ENCODE assay signal across 1 cellular context in genomic region chr14:23365353-23366162, GRCh38.
TF ChIP-seq lines count a peak whose summit lies in the region.

No MANE protein-coding gene starts in this region.

TF ChIP-seq in WTC11, 78 proteins besides CTCF, POLR2A, EP300 and RAD21 (continued from another document):
- TF ChIP-seq E2F5 (CRISPR knock-in tag; IDR thresholded peaks at IDR 0.05) (no peak), TCF7 (CRISPR knock-in tag; IDR thresholded peaks at IDR 0.05; ENCODE audit: low read depth) (peak; percentile 32; the same call in 1 of the 2 replicates), FOXP4 (CRISPR knock-in tag; IDR thresholded peaks at IDR 0.05) (peak; percentile 43; the same call in 1 of the 2 replicates), FOXP1 (CRISPR knock-in tag; IDR thresholded peaks at IDR 0.05; ENCODE audit: borderline replicate concordance) (no peak; the same call in 1 of the 2 replicates), JUN (CRISPR knock-in tag; IDR thresholded peaks at IDR 0.05) (peak; percentile 56; the same call in 1 of the 2 replicates), AR (CRISPR knock-in tag; IDR thresholded peaks at IDR 0.05) (no peak), RELA (CRISPR knock-in tag; IDR thresholded peaks at IDR 0.05; ENCODE audit: borderline replicate concordance) (peak; percentile 54; the same call in 1 of the 2 replicates), NFYB (CRISPR knock-in tag; conservative IDR thresholded peaks at IDR 0.05; ENCODE audit: low read depth) (no peak), ZNF532 (CRISPR knock-in tag; IDR thresholded peaks at IDR 0.05; ENCODE audit: borderline replicate concordance) (no peak), SMAD4 (CRISPR knock-in tag; IDR thresholded peaks at IDR 0.05) (no peak), ESRRA (CRISPR knock-in tag; IDR thresholded peaks at IDR 0.05; ENCODE audit: borderline replicate concordance) (0 out of 2 replicates have a peak, but pooled peaks have one; percentile 41), MYBL2 (CRISPR knock-in tag; IDR thresholded peaks at IDR 0.05) (peak; percentile 57; the same call in 1 of the 2 replicates), TEAD4 (CRISPR knock-in tag; IDR thresholded peaks at IDR 0.05) (no peak), FOXJ3 (CRISPR knock-in tag; IDR thresholded peaks at IDR 0.05; ENCODE audit: borderline replicate concordance) (no peak), OVOL2 (CRISPR knock-in tag; IDR thresholded peaks at IDR 0.05; ENCODE audit: borderline replicate concordance) (no peak), HMGA2 (CRISPR knock-in tag; IDR thresholded peaks at IDR 0.05) (no peak), E2F4 (CRISPR knock-in tag; IDR thresholded peaks at IDR 0.05; ENCODE audit: borderline replicate concordance, low read depth) (0 out of 2 replicates have a peak, but pooled peaks have one; percentile 40), ZNF512 (CRISPR knock-in tag; IDR thresholded peaks at IDR 0.05; ENCODE audit: borderline replicate concordance) (0 out of 2 replicates have a peak, but pooled peaks have one; percentile 28), KAT7 (CRISPR knock-in tag; IDR thresholded peaks at IDR 0.05; ENCODE audit: borderline replicate concordance) (0 out of 2 replicates have a peak, but pooled peaks have one; percentile 92), SP1 (CRISPR knock-in tag; conservative IDR thresholded peaks at IDR 0.05) (peak; percentile 29; the same call in 1 of the 2 replicates), GABPB1 (CRISPR knock-in tag; IDR thresholded peaks at IDR 0.05) (no peak)
- TF ChIP-seq, protein P1, sequence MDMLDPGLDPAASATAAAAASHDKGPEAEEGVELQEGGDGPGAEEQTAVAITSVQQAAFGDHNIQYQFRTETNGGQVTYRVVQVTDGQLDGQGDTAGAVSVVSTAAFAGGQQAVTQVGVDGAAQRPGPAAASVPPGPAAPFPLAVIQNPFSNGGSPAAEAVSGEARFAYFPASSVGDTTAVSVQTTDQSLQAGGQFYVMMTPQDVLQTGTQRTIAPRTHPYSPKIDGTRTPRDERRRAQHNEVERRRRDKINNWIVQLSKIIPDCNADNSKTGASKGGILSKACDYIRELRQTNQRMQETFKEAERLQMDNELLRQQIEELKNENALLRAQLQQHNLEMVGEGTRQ (CRISPR knock-in tag; IDR thresholded peaks at IDR 0.05), result no peak
- TF ChIP-seq, protein P2, sequence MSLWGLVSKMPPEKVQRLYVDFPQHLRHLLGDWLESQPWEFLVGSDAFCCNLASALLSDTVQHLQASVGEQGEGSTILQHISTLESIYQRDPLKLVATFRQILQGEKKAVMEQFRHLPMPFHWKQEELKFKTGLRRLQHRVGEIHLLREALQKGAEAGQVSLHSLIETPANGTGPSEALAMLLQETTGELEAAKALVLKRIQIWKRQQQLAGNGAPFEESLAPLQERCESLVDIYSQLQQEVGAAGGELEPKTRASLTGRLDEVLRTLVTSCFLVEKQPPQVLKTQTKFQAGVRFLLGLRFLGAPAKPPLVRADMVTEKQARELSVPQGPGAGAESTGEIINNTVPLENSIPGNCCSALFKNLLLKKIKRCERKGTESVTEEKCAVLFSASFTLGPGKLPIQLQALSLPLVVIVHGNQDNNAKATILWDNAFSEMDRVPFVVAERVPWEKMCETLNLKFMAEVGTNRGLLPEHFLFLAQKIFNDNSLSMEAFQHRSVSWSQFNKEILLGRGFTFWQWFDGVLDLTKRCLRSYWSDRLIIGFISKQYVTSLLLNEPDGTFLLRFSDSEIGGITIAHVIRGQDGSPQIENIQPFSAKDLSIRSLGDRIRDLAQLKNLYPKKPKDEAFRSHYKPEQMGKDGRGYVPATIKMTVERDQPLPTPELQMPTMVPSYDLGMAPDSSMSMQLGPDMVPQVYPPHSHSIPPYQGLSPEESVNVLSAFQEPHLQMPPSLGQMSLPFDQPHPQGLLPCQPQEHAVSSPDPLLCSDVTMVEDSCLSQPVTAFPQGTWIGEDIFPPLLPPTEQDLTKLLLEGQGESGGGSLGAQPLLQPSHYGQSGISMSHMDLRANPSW (CRISPR knock-in tag; conservative IDR thresholded peaks at IDR 0.05; ENCODE audit: low read depth), result no peak
- TF ChIP-seq, protein P3, sequence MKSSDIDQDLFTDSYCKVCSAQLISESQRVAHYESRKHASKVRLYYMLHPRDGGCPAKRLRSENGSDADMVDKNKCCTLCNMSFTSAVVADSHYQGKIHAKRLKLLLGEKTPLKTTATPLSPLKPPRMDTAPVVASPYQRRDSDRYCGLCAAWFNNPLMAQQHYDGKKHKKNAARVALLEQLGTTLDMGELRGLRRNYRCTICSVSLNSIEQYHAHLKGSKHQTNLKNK (CRISPR knock-in tag; IDR thresholded peaks at IDR 0.05), result no peak
- TF ChIP-seq, protein P4, sequence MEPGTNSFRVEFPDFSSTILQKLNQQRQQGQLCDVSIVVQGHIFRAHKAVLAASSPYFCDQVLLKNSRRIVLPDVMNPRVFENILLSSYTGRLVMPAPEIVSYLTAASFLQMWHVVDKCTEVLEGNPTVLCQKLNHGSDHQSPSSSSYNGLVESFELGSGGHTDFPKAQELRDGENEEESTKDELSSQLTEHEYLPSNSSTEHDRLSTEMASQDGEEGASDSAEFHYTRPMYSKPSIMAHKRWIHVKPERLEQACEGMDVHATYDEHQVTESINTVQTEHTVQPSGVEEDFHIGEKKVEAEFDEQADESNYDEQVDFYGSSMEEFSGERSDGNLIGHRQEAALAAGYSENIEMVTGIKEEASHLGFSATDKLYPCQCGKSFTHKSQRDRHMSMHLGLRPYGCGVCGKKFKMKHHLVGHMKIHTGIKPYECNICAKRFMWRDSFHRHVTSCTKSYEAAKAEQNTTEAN (CRISPR knock-in tag; IDR thresholded peaks at IDR 0.05), result peak; percentile 61; the same call in 1 of the 2 replicates
- TF ChIP-seq, protein P5, sequence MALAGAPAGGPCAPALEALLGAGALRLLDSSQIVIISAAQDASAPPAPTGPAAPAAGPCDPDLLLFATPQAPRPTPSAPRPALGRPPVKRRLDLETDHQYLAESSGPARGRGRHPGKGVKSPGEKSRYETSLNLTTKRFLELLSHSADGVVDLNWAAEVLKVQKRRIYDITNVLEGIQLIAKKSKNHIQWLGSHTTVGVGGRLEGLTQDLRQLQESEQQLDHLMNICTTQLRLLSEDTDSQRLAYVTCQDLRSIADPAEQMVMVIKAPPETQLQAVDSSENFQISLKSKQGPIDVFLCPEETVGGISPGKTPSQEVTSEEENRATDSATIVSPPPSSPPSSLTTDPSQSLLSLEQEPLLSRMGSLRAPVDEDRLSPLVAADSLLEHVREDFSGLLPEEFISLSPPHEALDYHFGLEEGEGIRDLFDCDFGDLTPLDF (CRISPR knock-in tag; IDR thresholded peaks at IDR 0.05), result 0 out of 2 replicates have a peak, but pooled peaks have one; percentile 26
